Comparison of ENCODE assay signal across 8 cellular contexts in the genomic region with DNA sequence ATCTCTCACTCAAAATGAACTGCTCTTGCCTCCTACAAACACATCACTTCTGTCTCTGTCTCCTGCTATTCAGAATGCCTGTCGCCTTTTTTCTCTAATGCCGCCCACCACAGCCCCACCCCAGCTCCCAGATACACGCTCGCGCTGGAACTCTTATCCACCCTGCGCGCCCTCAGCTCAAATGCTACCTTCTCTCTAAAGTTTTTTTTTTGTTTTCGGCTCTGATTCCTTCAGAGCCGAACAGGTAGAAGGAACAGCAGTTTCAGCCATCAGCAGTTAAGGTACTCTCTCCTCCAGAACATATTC. TPM values are rescaled to one million over a fixed set of nuclear protein-coding genes. Genes with fewer than 3 reads are reported as not detected.
DNase-seq lines count a peak whose midpoint lies in the region; ATAC-seq and TF ChIP-seq lines count a peak whose summit lies in the region.

No MANE protein-coding gene starts in this region.

- peaks cover 12% of the 10 kb centered on the region for H3K36me3 Mint-ChIP-seq in dendritic cell treated with granulocyte-macrophage colony-stimulating factor and Interleukin-4, amounts not matched to agents 40 ng/mL and 50 ng/mL, for 4 days (ENCODE audit: low read depth)

- DNase-seq in RWPE1 (ENCODE audit: low spot score), result peak; percentile 20
- DNase-seq in vagina (ENCODE audit: extremely low spot score in 2 of 2), result no peak
- DNase-seq in C1 segment of cervical spinal cord (lab: John Stamatoyannopoulos, UW), result no peak

- H3K4me3 ChIP-seq in GM12875 (ENCODE audit: low read depth, low read length), result peak overlapping the region; percentile 63
- H3K4me3 ChIP-seq in muscle layer of duodenum (ENCODE audit: low read depth in 1 of 2, low read length in 2 of 2), result peak overlapping the region; percentile 67 to 99
- H3K4me3 ChIP-seq in vagina, result peak overlapping the region; percentile 83 to 89

- H3K27me3 Mint-ChIP-seq in dendritic cell treated with granulocyte-macrophage colony-stimulating factor and Interleukin-4, amounts not matched to agents 40 ng/mL and 50 ng/mL, for 4 days, result no peaks in the 10 kb centered on the region

- H3K27ac Mint-ChIP-seq in dendritic cell treated with granulocyte-macrophage colony-stimulating factor and Interleukin-4, amounts not matched to agents 40 ng/mL and 50 ng/mL, for 4 days, result peak overlapping the region; percentile 91

- ATAC-seq in GM18873 (IDR thresholded peaks at IDR 0.05; ENCODE audit: low FRiP score, unreplicated experiment) (no peak), HG02852 (IDR thresholded peaks at IDR 0.05; ENCODE audit: unreplicated experiment) (no peak)

- POLR2A ChIA-PET in RWPE1 (lab: Yijun Ruan, JAX; ENCODE audit: low non-redundant PET), result no interaction called here

- H3K36me3 ChIP-seq in muscle layer of duodenum (ENCODE audit: control insufficient read depth in 1 of 2, insufficient read depth in 2 of 2, low read length in 2 of 2), result peaks cover 0 to 10% of the 10 kb centered on the region in 2 donors
- no peaks in the 10 kb centered on the region for H3K36me3 ChIP-seq in vagina

- H3K9me3 ChIP-seq in muscle layer of duodenum (ENCODE audit: control insufficient read depth in 1 of 2, low read length in 2 of 2) (no peaks in the 10 kb centered on the region), vagina (no peaks in the 10 kb centered on the region)

- CTCF ChIA-PET in RWPE1 (lab: Yijun Ruan, JAX), result interaction anchor here (0.5 to 1.6 kb wide), 6 partner anchors 9 to 1870 kb away, joined by 3 to 5 read pairs (median 3); no protein-coding TSS in a partner anchor

- no peaks in the 10 kb centered on the region for H3K9me3 Mint-ChIP-seq in dendritic cell treated with granulocyte-macrophage colony-stimulating factor and Interleukin-4, amounts not matched to agents 40 ng/mL and 50 ng/mL, for 4 days

- TF ChIP-seq POLR2A in vagina (IDR thresholded peaks at IDR 0.05), result no peak

- peaks cover 62% of the 10 kb centered on the region for H3K4me1 Mint-ChIP-seq in dendritic cell treated with granulocyte-macrophage colony-stimulating factor and Interleukin-4, amounts not matched to agents 40 ng/mL and 50 ng/mL, for 4 days (ENCODE audit: low read depth)

- peak overlapping the region; percentile 81 for H3K4me3 Mint-ChIP-seq in dendritic cell treated with granulocyte-macrophage colony-stimulating factor and Interleukin-4, amounts not matched to agents 40 ng/mL and 50 ng/mL, for 4 days

- H3K27me3 ChIP-seq in muscle layer of duodenum (ENCODE audit: low read depth, low read length) (no peaks in the 10 kb centered on the region), vagina (no peaks in the 10 kb centered on the region)

- H3K27ac ChIP-seq in RWPE1, result peak overlapping the region; percentile 86
- peak overlapping the region; percentile 94 for H3K27ac ChIP-seq in muscle layer of duodenum (ENCODE audit: low read length)
- peak overlapping the region; percentile 92 for H3K27ac ChIP-seq in vagina

- H3K4me1 ChIP-seq in muscle layer of duodenum (ENCODE audit: control insufficient read depth in 1 of 2, insufficient read depth in 2 of 2, low read length in 2 of 2), result peaks cover 10 to 30% of the 10 kb centered on the region in 2 donors
- H3K4me1 ChIP-seq in vagina, result peaks cover 26% of the 10 kb centered on the region

- TF ChIP-seq CTCF in GM12875 (IDR thresholded peaks at IDR 0.05; ENCODE audit: borderline replicate concordance, insufficient read depth, low read depth, low read length), result no peak
- no peak for TF ChIP-seq CTCF in RWPE1 (conservative IDR thresholded peaks at IDR 0.05; ENCODE audit: low read depth)
- no peak for TF ChIP-seq CTCF in vagina (IDR thresholded peaks at IDR 0.05)

- intact Hi-C loops in dendritic cell treated with granulocyte-macrophage colony-stimulating factor and Interleukin-4, amounts not matched to agents 40 ng/mL and 50 ng/mL, for 4 days (cut with micrococcal nuclease), result no loop called here
- intact Hi-C loops in vagina (cut with DNase I), result loop anchor here (5.0 kb wide), 1 partner anchor 103 kb away; no protein-coding TSS in a partner anchor

RNA-seq across cellular contexts. Expression of gene SOS1, which starts 3.9 kb away (rescaled TPM):
- total RNA-seq in vagina, result 20.1 TPM
